Comparison of ENCODE assay signal across 29 cellular contexts in genomic region chr2:201827621-201828020, GRCh38. TPM values are rescaled to one million over a fixed set of nuclear protein-coding genes. Genes with fewer than 3 reads are reported as not detected.
A peak's percentile ranks its signal among the peaks of the same experiment; 100 is the strongest.
DNase-seq lines count a peak whose midpoint lies in the region; ATAC-seq and TF ChIP-seq lines count a peak whose summit lies in the region.
"Had no signal": no experiment of that assay in that cellular context is flagged by ENCODE, and none has a peak within 500 bp of the region (broad histone marks: within the 10 kb centered on the region; RNA-seq: fewer than 3 reads in every experiment).

No MANE protein-coding gene starts in this region.

- intact Hi-C loops in natural killer cell (cut with micrococcal nuclease) = no loop called here

- DNase-seq in AG08395 (ENCODE audit: low spot score) = peak; percentile 19
- DNase-seq in HCEC 1CT = peak; percentile 39
- DNase-seq in SW480 (ENCODE audit: low spot score) = peak; percentile 62
- DNase-seq in fibroblast of mammary gland (ENCODE audit: low read depth) = peak; percentile 63
- no peak for DNase-seq in COR-L47 (lab: John Stamatoyannopoulos, UW)
- no peak for DNase-seq in natural killer cell
- no peak for DNase-seq in suprapubic skin (ENCODE audit: low spot score in 2 of 2)
- DNase-seq in NCI-H187 (lab: John Stamatoyannopoulos, UW) = no peak
- DNase-seq: activated CD4-positive, alpha-beta T cell treated with anti-CD3 and anti-CD28 coated beads, Interleukin-2, amount 50 U/mL, for 48 hours; activated CD4-positive, CD25-positive, alpha-beta regulatory T cell; activated CD8-positive, alpha-beta memory T cell treated with anti-CD3 and anti-CD28 coated beads, Interleukin-2, amount 50 U/mL, for 4 hours; central memory CD4-positive, alpha-beta T cell; heart left ventricle; left colon; mesenchymal stem cell; NCI-H1092 treated with DMSO at 0.1 percent for 48 hours; NCI-H1930; NCI-H82; nucleus accumbens; stimulated activated CD8-positive, alpha-beta memory T cell treated with anti-CD3 and anti-CD28 coated beads, Interleukin-4, amount 100 ng/mL, for 48 hours; T1000 had no signal

- WGBS in suprapubic skin = 86% methylated on average over 3 of the region's 3 CpGs

- H3K36me3 ChIP-seq in suprapubic skin = no peaks in the 10 kb centered on the region
- H3K36me3 ChIP-seq: BLaER1, heart left ventricle had no signal

- H3K36me3 Mint-ChIP-seq in natural killer cell = no peaks in the 10 kb centered on the region
- H3K36me3 Mint-ChIP-seq: activated naive CD4-positive, alpha-beta T cell treated with anti-CD3 and anti-CD28 coated beads, Interleukin-2, amount 50 U/mL, for 24 hours; type B pancreatic cell had no signal

- no peaks in the 10 kb centered on the region for H3K27me3 ChIP-seq in suprapubic skin
- H3K27me3 ChIP-seq: BLaER1, heart left ventricle had no signal

- H3K9me3 ChIP-seq in suprapubic skin = no peaks in the 10 kb centered on the region
- H3K9me3 ChIP-seq: BLaER1, heart left ventricle had no signal

- TF ChIP-seq POLR2A in suprapubic skin (IDR thresholded peaks at IDR 0.05) = no peak

- no peaks in the 10 kb centered on the region for H3K4me1 Mint-ChIP-seq in natural killer cell
- H3K4me1 Mint-ChIP-seq: activated naive CD4-positive, alpha-beta T cell treated with anti-CD3 and anti-CD28 coated beads, Interleukin-2, amount 50 U/mL, for 24 hours had no signal

- H3K27me3 Mint-ChIP-seq in natural killer cell (ENCODE audit: low read depth in 2 of 2) = peaks cover 9 to 22% of the 10 kb centered on the region in 2 donors
- H3K27me3 Mint-ChIP-seq: type B pancreatic cell had no signal

- H3K27ac Mint-ChIP-seq in natural killer cell = no peak overlapping the region
- H3K27ac Mint-ChIP-seq: activated naive CD4-positive, alpha-beta T cell treated with anti-CD3 and anti-CD28 coated beads, Interleukin-2, amount 50 U/mL, for 24 hours; type B pancreatic cell had no signal

- no peak for TF ChIP-seq CTCF in fibroblast of mammary gland (conservative IDR thresholded peaks at IDR 0.05; ENCODE audit: control insufficient read depth, insufficient read depth, low read depth, low read length)
- no peak for TF ChIP-seq CTCF in natural killer cell (IDR thresholded peaks at IDR 0.05)
- no peak for TF ChIP-seq CTCF in suprapubic skin (IDR thresholded peaks at IDR 0.05)

- no peak for ATAC-seq in natural killer cell
- ATAC-seq: heart left ventricle, left colon, Right ventricle myocardium inferior had no signal

- H3K4me1 ChIP-seq in suprapubic skin = no peaks in the 10 kb centered on the region
- H3K4me1 ChIP-seq: heart left ventricle had no signal

- TF ChIP-seq EP300 in suprapubic skin (IDR thresholded peaks at IDR 0.05) = no peak

- H3K4me3 Mint-ChIP-seq in natural killer cell = no peak overlapping the region
- H3K4me3 Mint-ChIP-seq: activated naive CD4-positive, alpha-beta T cell treated with anti-CD3 and anti-CD28 coated beads, Interleukin-2, amount 50 U/mL, for 24 hours; type B pancreatic cell had no signal

- H3K4me3 ChIP-seq in fibroblast of mammary gland (ENCODE audit: control insufficient read depth, low read depth, low read length) (no peak overlapping the region), suprapubic skin (no peak overlapping the region)
- H3K4me3 ChIP-seq: BLaER1, heart left ventricle had no signal

- no peaks in the 10 kb centered on the region for H3K9me3 Mint-ChIP-seq in natural killer cell
- H3K9me3 Mint-ChIP-seq: activated naive CD4-positive, alpha-beta T cell treated with anti-CD3 and anti-CD28 coated beads, Interleukin-2, amount 50 U/mL, for 24 hours had no signal

- no peak overlapping the region for H3K27ac ChIP-seq in suprapubic skin
- H3K27ac ChIP-seq: BLaER1, heart left ventricle, KMS-11 had no signal

RNA-seq across cellular contexts. Expression of gene CDK15, which starts 21.3 kb away (rescaled TPM):
- total RNA-seq in natural killer cell (1 to 10 TPM in 1 of 3 donors, under 1 TPM in 1, not detected in 1; 0.72 to 2.5 TPM), suprapubic skin (under 1 TPM; 0.13 to 0.97 (median 0.66) TPM)
- total RNA-seq: dermis microvascular lymphatic vessel endothelial cell, HT-29, pulmonary artery endothelial cell had no signal

RNA-seq across cellular contexts. Expression of gene ALS2, which starts 46.9 kb away (rescaled TPM):
- 10 to 100 TPM; 15.0 to 28.6 (median 19.1) TPM for total RNA-seq in natural killer cell
- total RNA-seq in suprapubic skin = 10 to 100 TPM; 11.6 to 24.9 (median 19.1) TPM

Comparison
In these comparisons a context has a peak if more than half of its experiments do, and no peak if none do; other contexts are left out.
1. DNase-seq: peak in AG08395 (single experiment), HCEC 1CT (single experiment), SW480 (single experiment) and fibroblast of mammary gland (single experiment); none in COR-L47 (single experiment), natural killer cell (single experiment), suprapubic skin (0 of 2) and NCI-H187 (0 of 2).